Comparison of ENCODE assay signal across 15 cellular contexts in the genomic region with DNA sequence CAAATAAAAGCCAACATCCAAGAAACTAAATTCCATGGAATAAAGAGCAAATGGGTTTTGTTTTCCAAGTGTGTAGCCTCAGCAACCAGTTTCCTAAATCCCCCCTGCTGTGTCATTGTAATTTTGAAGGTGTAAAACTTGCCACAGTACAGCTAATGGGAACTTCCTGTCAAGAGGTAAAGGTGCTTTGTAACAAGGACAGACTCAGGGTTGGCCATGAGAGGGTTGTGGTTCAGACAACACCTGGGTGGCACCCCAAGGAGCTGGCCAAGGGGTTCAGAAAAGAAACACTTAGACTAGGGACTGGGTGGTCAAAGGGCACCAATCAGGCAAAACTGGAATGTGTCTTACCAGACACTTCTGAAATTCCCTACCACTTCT. TPM values are rescaled to one million over a fixed set of nuclear protein-coding genes. Genes with fewer than 3 reads are reported as not detected.
DNase-seq lines count a peak whose midpoint lies in the region; TF ChIP-seq lines count a peak whose summit lies in the region.
"Had no signal": no experiment of that assay in that cellular context is flagged by ENCODE, and none has a peak within 500 bp of the region (broad histone marks: within the 10 kb centered on the region; RNA-seq: fewer than 3 reads in every experiment).

No MANE protein-coding gene starts in this region.

- peaks cover 99% of the 10 kb centered on the region for H3K36me3 Mint-ChIP-seq in activated T-cell treated with anti-CD3 and anti-CD28 coated beads, Interleukin-2, amount 50 U/mL, for 24 hours (ENCODE audit: low read depth)
- H3K36me3 Mint-ChIP-seq in dendritic cell treated with granulocyte-macrophage colony-stimulating factor and Interleukin-4, amounts not matched to agents 40 ng/mL and 50 ng/mL, for 4 days (ENCODE audit: low read depth) = peaks cover 69% of the 10 kb centered on the region
- peaks cover 5% of the 10 kb centered on the region for H3K36me3 Mint-ChIP-seq in progenitor cell of endocrine pancreas (ENCODE audit: insufficient read depth)

- H3K27ac Mint-ChIP-seq in activated T-cell treated with anti-CD3 and anti-CD28 coated beads, Interleukin-2, amount 50 U/mL, for 24 hours = peak overlapping the region; percentile 82
- peak overlapping the region; percentile 74 for H3K27ac Mint-ChIP-seq in dendritic cell treated with granulocyte-macrophage colony-stimulating factor and Interleukin-4, amounts not matched to agents 40 ng/mL and 50 ng/mL, for 4 days
- peak overlapping the region; percentile 73 for H3K27ac Mint-ChIP-seq in progenitor cell of endocrine pancreas

- H3K27me3 Mint-ChIP-seq in activated T-cell treated with anti-CD3 and anti-CD28 coated beads, Interleukin-2, amount 50 U/mL, for 24 hours = no peaks in the 10 kb centered on the region
- no peaks in the 10 kb centered on the region for H3K27me3 Mint-ChIP-seq in dendritic cell treated with granulocyte-macrophage colony-stimulating factor and Interleukin-4, amounts not matched to agents 40 ng/mL and 50 ng/mL, for 4 days
- H3K27me3 Mint-ChIP-seq in progenitor cell of endocrine pancreas = no peaks in the 10 kb centered on the region

- no peak for DNase-seq in activated T-cell treated with anti-CD3 and anti-CD28 coated beads, Interleukin-2, amount 50 U/mL, for 24 hours
- DNase-seq in activated T-cell treated with anti-CD3 and anti-CD28 coated beads for 4 hours (no peak), NCI-H69 (lab: John Stamatoyannopoulos, UW) (peak; percentile 42), progenitor cell of endocrine pancreas (ENCODE audit: low spot score, unreplicated experiment) (no peak), GM10266 (ENCODE audit: extremely low spot score) (no peak), NCI-H748 treated with DMSO at 0.1 percent for 48 hours (lab: John Stamatoyannopoulos, UW) (no peak), GM03348 (ENCODE audit: low spot score) (no peak)
- DNase-seq: activated T-cell treated with anti-CD3 and anti-CD28 coated beads, Interleukin-2, amount 50 U/mL, for 1 hour; brain microvascular endothelial cell; DMS153; effector memory CD4-positive, alpha-beta T cell; NCI-H226; SK-N-SH; tibial artery had no signal

- no peak overlapping the region for H3K4me3 Mint-ChIP-seq in activated T-cell treated with anti-CD3 and anti-CD28 coated beads, Interleukin-2, amount 50 U/mL, for 24 hours
- H3K4me3 Mint-ChIP-seq in dendritic cell treated with granulocyte-macrophage colony-stimulating factor and Interleukin-4, amounts not matched to agents 40 ng/mL and 50 ng/mL, for 4 days = no peak overlapping the region
- H3K4me3 Mint-ChIP-seq in progenitor cell of endocrine pancreas (ENCODE audit: low read depth) = no peak overlapping the region

- intact Hi-C loops in dendritic cell treated with granulocyte-macrophage colony-stimulating factor and Interleukin-4, amounts not matched to agents 40 ng/mL and 50 ng/mL, for 4 days (cut with micrococcal nuclease) = no loop called here

- H3K9me3 Mint-ChIP-seq in activated T-cell treated with anti-CD3 and anti-CD28 coated beads, Interleukin-2, amount 50 U/mL, for 24 hours = no peaks in the 10 kb centered on the region
- no peaks in the 10 kb centered on the region for H3K9me3 Mint-ChIP-seq in dendritic cell treated with granulocyte-macrophage colony-stimulating factor and Interleukin-4, amounts not matched to agents 40 ng/mL and 50 ng/mL, for 4 days
- H3K9me3 Mint-ChIP-seq in progenitor cell of endocrine pancreas (ENCODE audit: low read depth) = no peaks in the 10 kb centered on the region

- H3K4me1 Mint-ChIP-seq in activated T-cell treated with anti-CD3 and anti-CD28 coated beads, Interleukin-2, amount 50 U/mL, for 24 hours (ENCODE audit: low read depth) = no peaks in the 10 kb centered on the region
- H3K4me1 Mint-ChIP-seq in dendritic cell treated with granulocyte-macrophage colony-stimulating factor and Interleukin-4, amounts not matched to agents 40 ng/mL and 50 ng/mL, for 4 days (ENCODE audit: low read depth) = peaks cover 18% of the 10 kb centered on the region
- H3K4me1 Mint-ChIP-seq in progenitor cell of endocrine pancreas (ENCODE audit: low read depth) = no peaks in the 10 kb centered on the region

- no peak for TF ChIP-seq CTCF in progenitor cell of endocrine pancreas (IDR thresholded peaks at IDR 0.05; ENCODE audit: unreplicated experiment)
- no peak for TF ChIP-seq CTCF in GM10266 (IDR thresholded peaks at IDR 0.05; ENCODE audit: control insufficient read depth, insufficient read depth, low read depth, missing control alignments)

RNA-seq across cellular contexts. Expression of a gene that starts 52.4 kb away (rescaled TPM):
- 38.6 and 46.5 TPM in 2 replicates for total RNA-seq in progenitor cell of endocrine pancreas
